In the genomic region with DNA sequence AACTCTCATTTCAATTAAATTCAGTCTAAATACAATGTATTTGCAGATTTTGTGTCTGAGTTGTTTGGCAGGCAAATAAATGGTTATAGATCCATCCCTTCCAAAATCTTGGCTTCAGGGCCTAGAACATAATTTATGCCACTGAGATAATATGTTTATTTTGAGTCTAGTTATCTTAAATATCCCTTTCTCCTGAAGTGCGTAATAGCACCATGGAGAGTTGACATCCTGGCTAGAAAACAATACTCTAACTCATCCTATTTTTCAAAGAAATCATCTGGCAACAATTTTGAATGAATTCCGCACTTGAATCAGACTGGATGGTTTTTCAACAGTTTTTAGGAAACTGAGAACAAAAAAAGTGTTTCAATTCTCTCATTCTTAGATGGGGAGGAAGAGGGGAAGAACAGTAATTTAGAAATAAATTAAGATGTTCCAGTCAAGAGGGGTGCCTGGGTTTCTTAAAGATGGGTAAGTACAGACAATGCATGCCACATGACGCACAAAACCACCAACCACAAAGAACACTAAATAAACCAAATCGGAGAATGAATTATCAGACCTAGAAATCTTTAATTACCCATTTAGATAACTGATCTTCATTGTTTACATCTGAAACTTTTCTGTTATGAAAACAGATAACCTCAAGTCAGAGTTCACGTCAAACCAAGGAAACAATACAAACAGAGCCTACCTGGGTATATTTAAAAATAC, we compare ENCODE assay signal across 27 cellular contexts.
"Had no signal": no experiment of that assay in that cellular context is flagged by ENCODE, and none has a peak within 500 bp of the region (broad histone marks: within the 10 kb centered on the region; RNA-seq: fewer than 3 reads in every experiment).

No MANE protein-coding gene starts in this region.

- H3K9me3 ChIP-seq: ascending aorta, esophagus squamous epithelium, lower lobe of right lung, stomach, suprapubic skin, transverse colon had no signal

- H3K36me3 ChIP-seq: ascending aorta, esophagus squamous epithelium, lower lobe of right lung, neural progenitor cell, stomach, suprapubic skin, transverse colon had no signal

- H3K9ac ChIP-seq: neural progenitor cell had no signal

- H3K4me1 ChIP-seq: ascending aorta, esophagus squamous epithelium, lower lobe of right lung, neural progenitor cell, stomach, suprapubic skin, transverse colon had no signal

- H3K9me3 Mint-ChIP-seq: activated naive CD4-positive, alpha-beta T cell treated with anti-CD3 and anti-CD28 coated beads, Interleukin-2, amount 10 ng/mL, durations not matched to agents 7 days and 5 days; endodermal cell; neural progenitor cell; T-helper 1 cell treated with Interleukin-12 subunit alpha and Interleukin-12 subunit beta and Interleukin-4 antibody, amounts not matched to agents 30 μg/mL and 1 μg/mL, for 36 hours; WTC11 had no signal

- H3K79me2 ChIP-seq: hepatocyte had no signal

- H3K36me3 Mint-ChIP-seq: activated naive CD4-positive, alpha-beta T cell treated with anti-CD3 and anti-CD28 coated beads, Interleukin-2, amount 10 ng/mL, durations not matched to agents 7 days and 5 days; immature natural killer cell; naive thymus-derived CD4-positive, alpha-beta T cell; neural progenitor cell; stimulated activated memory B cell treated with anti-CD40 and anti-IgM and Interleukin-4, amounts not matched to agents 10 μg/mL and 1 μg/mL and 100 μg/mL, for 72 hours; WTC11 had no signal

- H3K27ac ChIP-seq: ascending aorta, esophagus squamous epithelium, hepatocyte, lower lobe of right lung, neural progenitor cell, stomach, suprapubic skin had no signal

- H3K4me3 ChIP-seq: ascending aorta, esophagus squamous epithelium, hepatocyte, lower lobe of right lung, neural progenitor cell, stomach, suprapubic skin, transverse colon had no signal

- H3K4me1 Mint-ChIP-seq: activated CD4-positive, alpha-beta T cell treated with anti-CD3 and anti-CD28 coated beads for 36 hours; activated naive CD4-positive, alpha-beta T cell treated with anti-CD3 and anti-CD28 coated beads, Interleukin-2, amount 10 ng/mL, durations not matched to agents 7 days and 5 days; endodermal cell; immature natural killer cell; naive thymus-derived CD4-positive, alpha-beta T cell; neural progenitor cell; stimulated activated memory B cell treated with anti-CD40 and anti-IgM and Interleukin-4, amounts not matched to agents 10 μg/mL and 1 μg/mL and 100 μg/mL, for 72 hours had no signal

- H3K27ac Mint-ChIP-seq: activated CD4-positive, alpha-beta T cell treated with anti-CD3 and anti-CD28 coated beads for 36 hours; activated naive CD4-positive, alpha-beta T cell treated with anti-CD3 and anti-CD28 coated beads, Interleukin-2, amount 10 ng/mL, durations not matched to agents 7 days and 5 days; endodermal cell; immature natural killer cell; naive thymus-derived CD4-positive, alpha-beta T cell; neural progenitor cell; stimulated activated memory B cell treated with anti-CD40 and anti-IgM and Interleukin-4, amounts not matched to agents 10 μg/mL and 1 μg/mL and 100 μg/mL, for 72 hours; T-helper 1 cell treated with Interleukin-12 subunit alpha and Interleukin-12 subunit beta and Interleukin-4 antibody, amounts not matched to agents 30 μg/mL and 1 μg/mL, for 36 hours; WTC11 had no signal

- H3K27me3 ChIP-seq: ascending aorta, esophagus squamous epithelium, hepatocyte, neural progenitor cell, stomach, suprapubic skin, transverse colon had no signal

- H3K4me2 ChIP-seq: hepatocyte, neural progenitor cell had no signal

- H3K27me3 Mint-ChIP-seq: activated CD4-positive, alpha-beta T cell treated with anti-CD3 and anti-CD28 coated beads for 36 hours; activated naive CD4-positive, alpha-beta T cell treated with anti-CD3 and anti-CD28 coated beads, Interleukin-2, amount 10 ng/mL, durations not matched to agents 7 days and 5 days; stimulated activated memory B cell treated with anti-CD40 and anti-IgM and Interleukin-4, amounts not matched to agents 10 μg/mL and 1 μg/mL and 100 μg/mL, for 72 hours had no signal

- ATAC-seq: activated CD4-positive, alpha-beta T cell treated with anti-CD3 and anti-CD28 coated beads for 36 hours; left lobe of liver; lower lobe of right lung; naive thymus-derived CD4-positive, alpha-beta T cell; sciatic nerve; stimulated activated memory B cell treated with anti-CD40 and anti-IgM and Interleukin-4, amounts not matched to agents 10 μg/mL and 1 μg/mL and 100 μg/mL, for 72 hours; WTC11 had no signal

- DNase-seq: activated CD4-positive, alpha-beta T cell treated with anti-CD3 and anti-CD28 coated beads for 36 hours; activated CD4-positive, alpha-beta T cell treated with anti-CD3 and anti-CD28 coated beads, Interleukin-2, amount 50 U/mL, for 4 hours; activated CD8-positive, alpha-beta memory T cell treated with anti-CD3 and anti-CD28 coated beads, Interleukin-2, amount 50 U/mL, for 48 hours; activated naive CD4-positive, alpha-beta T cell treated with anti-CD3 and anti-CD28 coated beads, Interleukin-2, amount 10 ng/mL, durations not matched to agents 7 days and 5 days; activated T-cell treated with anti-CD3 and anti-CD28 coated beads, Interleukin-2, amount 50 U/mL, for 48 hours; cerebellar nuclear complex; cortex of kidney; endodermal cell; esophagus squamous epithelium; glutamatergic neuron; immature natural killer cell; lower lobe of right lung; naive thymus-derived CD4-positive, alpha-beta T cell; small intestine; stimulated activated CD4-positive, alpha-beta T cell treated with anti-CD3 and anti-CD28 coated beads, Interleukin-15, amount 100 ng/mL, for 24 hours; stomach; T1000; transverse colon had no signal

- H3K4me3 Mint-ChIP-seq: activated CD4-positive, alpha-beta T cell treated with anti-CD3 and anti-CD28 coated beads for 36 hours; activated naive CD4-positive, alpha-beta T cell treated with anti-CD3 and anti-CD28 coated beads, Interleukin-2, amount 10 ng/mL, durations not matched to agents 7 days and 5 days; endodermal cell; immature natural killer cell; naive thymus-derived CD4-positive, alpha-beta T cell; neural progenitor cell; stimulated activated memory B cell treated with anti-CD40 and anti-IgM and Interleukin-4, amounts not matched to agents 10 μg/mL and 1 μg/mL and 100 μg/mL, for 72 hours; T-helper 1 cell treated with Interleukin-12 subunit alpha and Interleukin-12 subunit beta and Interleukin-4 antibody, amounts not matched to agents 30 μg/mL and 1 μg/mL, for 36 hours; WTC11 had no signal

- H2AFZ ChIP-seq: hepatocyte, neural progenitor cell had no signal
